Comparison of ENCODE assay signal across 21 cellular contexts in the genomic region with DNA sequence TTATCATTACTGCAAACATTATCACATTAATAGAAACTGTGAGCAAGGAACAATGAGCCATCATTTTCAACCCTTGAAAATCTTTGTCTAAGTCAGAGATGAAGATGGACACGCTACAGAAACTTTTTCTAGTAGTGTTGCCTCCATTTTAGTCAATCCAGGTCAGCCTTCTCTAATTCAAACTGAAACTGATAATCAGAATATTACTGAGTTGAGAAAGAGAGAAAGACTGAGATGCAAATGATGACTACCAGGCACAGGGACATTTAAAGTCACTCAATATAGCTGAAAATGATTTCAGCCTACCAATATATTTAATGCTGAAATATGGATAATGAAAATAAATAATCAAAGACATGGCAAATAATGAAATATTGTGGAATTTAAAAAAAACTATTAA.
A peak's percentile ranks its signal among the peaks of the same experiment; 100 is the strongest.
DNase-seq lines count a peak whose midpoint lies in the region; ATAC-seq and TF ChIP-seq lines count a peak whose summit lies in the region.
"Had no signal": no experiment of that assay in that cellular context is flagged by ENCODE, and none has a peak within 500 bp of the region (broad histone marks: within the 10 kb centered on the region; RNA-seq: fewer than 3 reads in every experiment).

No MANE protein-coding gene starts in this region.

- H3K4me1 ChIP-seq in mucosa of descending colon (ENCODE audit: low read depth), result no peaks in the 10 kb centered on the region

- TF ChIP-seq CTCF in mucosa of descending colon (IDR thresholded peaks at IDR 0.05) (no peak), GM13977 (IDR thresholded peaks at IDR 0.05; ENCODE audit: extremely low read depth, insufficient read depth, missing control alignments) (no peak), HFFc6 (IDR thresholded peaks at IDR 0.05) (no peak)

- H3K36me3 Mint-ChIP-seq in HFFc6 (ENCODE audit: low read depth), result peaks cover 19% of the 10 kb centered on the region

- H3K36me3 ChIP-seq in mucosa of descending colon (ENCODE audit: low read depth), result no peaks in the 10 kb centered on the region
- H3K36me3 ChIP-seq: brain microvascular endothelial cell had no signal

- in situ Hi-C loops in GM13977 (cut with MboI; ENCODE audit: low pct_unique_long_range_greater_than_20kb, low sequenced_read_pairs, unreplicated experiment), result no loop called here

- H3K27me3 Mint-ChIP-seq in HFFc6 (ENCODE audit: insufficient read depth), result no peaks in the 10 kb centered on the region
- H3K27me3 Mint-ChIP-seq: activated B cell treated with CpG ODN at 0.5 μM for 24 hours; activated CD8-positive, alpha-beta memory T cell treated with anti-CD3 and anti-CD28 coated beads, Interleukin-2, amount 10 ng/mL, durations not matched to agents 7 days and 5 days; naive B cell; stimulated activated naive CD8-positive, alpha-beta T cell treated with anti-CD3 and anti-CD28 coated beads, Interleukin-15, amount 100 ng/mL, for 72 hours; T-cell had no signal

- ATAC-seq in GM18519 (IDR thresholded peaks at IDR 0.05; ENCODE audit: low FRiP score, unreplicated experiment) (peak; percentile 90), GM21360 (IDR thresholded peaks at IDR 0.05; ENCODE audit: unreplicated experiment) (peak; percentile 86), HG02870 (IDR thresholded peaks at IDR 0.05; ENCODE audit: unreplicated experiment) (peak; percentile 96), HG03442 (IDR thresholded peaks at IDR 0.05; ENCODE audit: unreplicated experiment) (peak; percentile 81), mucosa of descending colon (no peak)
- ATAC-seq: activated CD8-positive, alpha-beta memory T cell treated with anti-CD3 and anti-CD28 coated beads, Interleukin-2, amount 10 ng/mL, durations not matched to agents 7 days and 5 days; HepG2; left lobe of liver; stimulated activated naive CD8-positive, alpha-beta T cell treated with anti-CD3 and anti-CD28 coated beads, Interleukin-15, amount 100 ng/mL, for 72 hours; T-cell had no signal

- intact Hi-C loops in mucosa of descending colon (cut with DNase I, micrococcal nuclease), result no loop called here

- no peaks in the 10 kb centered on the region for H3K9me3 Mint-ChIP-seq in HFFc6
- H3K9me3 Mint-ChIP-seq: activated B cell treated with CpG ODN at 0.5 μM for 24 hours; naive B cell; stimulated activated naive CD8-positive, alpha-beta T cell treated with anti-CD3 and anti-CD28 coated beads, Interleukin-15, amount 100 ng/mL, for 72 hours; T-cell had no signal

- no peak overlapping the region for H3K4me3 ChIP-seq in mucosa of descending colon
- H3K4me3 ChIP-seq: dorsolateral prefrontal cortex, hepatocyte had no signal

- no peaks in the 10 kb centered on the region for H3K9me3 ChIP-seq in mucosa of descending colon

- H3K27ac Mint-ChIP-seq in HFFc6, result no peak overlapping the region
- H3K27ac Mint-ChIP-seq: activated B cell treated with CpG ODN at 0.5 μM for 24 hours; activated CD8-positive, alpha-beta memory T cell treated with anti-CD3 and anti-CD28 coated beads, Interleukin-2, amount 10 ng/mL, durations not matched to agents 7 days and 5 days; naive B cell; stimulated activated naive CD8-positive, alpha-beta T cell treated with anti-CD3 and anti-CD28 coated beads, Interleukin-15, amount 100 ng/mL, for 72 hours; T-cell had no signal

- DNase-seq in mucosa of descending colon (no peak), GM13977 (ENCODE audit: low spot score) (no peak), HFFc6 (no peak), ureter (ENCODE audit: low spot score) (no peak)
- DNase-seq: activated B cell treated with CpG ODN at 0.5 μM for 24 hours; activated CD8-positive, alpha-beta memory T cell treated with anti-CD3 and anti-CD28 coated beads, Interleukin-2, amount 10 ng/mL, durations not matched to agents 7 days and 5 days; activated naive CD4-positive, alpha-beta T cell treated with Interleukin-2 at 50 U/mL for 16 hours; brain microvascular endothelial cell; COR-L47; dorsolateral prefrontal cortex; naive B cell; NCI-H2081 treated with DMSO at 0.1 percent for 48 hours; stimulated activated naive CD8-positive, alpha-beta T cell treated with anti-CD3 and anti-CD28 coated beads, Interleukin-15, amount 100 ng/mL, for 72 hours; T-cell had no signal

- no peak overlapping the region for H3K4me3 Mint-ChIP-seq in HFFc6
- H3K4me3 Mint-ChIP-seq: activated B cell treated with CpG ODN at 0.5 μM for 24 hours; activated CD8-positive, alpha-beta memory T cell treated with anti-CD3 and anti-CD28 coated beads, Interleukin-2, amount 10 ng/mL, durations not matched to agents 7 days and 5 days; naive B cell; stimulated activated naive CD8-positive, alpha-beta T cell treated with anti-CD3 and anti-CD28 coated beads, Interleukin-15, amount 100 ng/mL, for 72 hours; T-cell had no signal

- peaks cover 13% of the 10 kb centered on the region for H3K4me1 Mint-ChIP-seq in HFFc6 (ENCODE audit: low read depth)
- H3K4me1 Mint-ChIP-seq: activated B cell treated with CpG ODN at 0.5 μM for 24 hours; activated CD8-positive, alpha-beta memory T cell treated with anti-CD3 and anti-CD28 coated beads, Interleukin-2, amount 10 ng/mL, durations not matched to agents 7 days and 5 days; naive B cell; stimulated activated naive CD8-positive, alpha-beta T cell treated with anti-CD3 and anti-CD28 coated beads, Interleukin-15, amount 100 ng/mL, for 72 hours; T-cell had no signal
